ENCODE assay signal across 15 cellular contexts in genomic region chr3:119819806-119820205, GRCh38. TPM values are rescaled to one million over a fixed set of nuclear protein-coding genes. Genes with fewer than 3 reads are reported as not detected.
"Had no signal": no experiment of that assay in that cellular context is flagged by ENCODE, and none has a peak within 500 bp of the region (broad histone marks: within the 10 kb centered on the region; RNA-seq: fewer than 3 reads in every experiment).

No MANE protein-coding gene starts in this region.

- H3K4me3 ChIP-seq: ovary, uterus had no signal

- H3K9me3 Mint-ChIP-seq: activated CD4-positive, alpha-beta T cell treated with anti-CD3 and anti-CD28 coated beads, Interleukin-2, amount 10 ng/mL, durations not matched to agents 24 days and 14 days; activated naive CD4-positive, alpha-beta T cell treated with anti-CD3 and anti-CD28 coated beads for 36 hours; activated T-helper 17 cell treated with anti-CD3 and anti-CD28 coated beads, Interleukin-2, amount 50 U/mL, for 72 hours; effector memory CD8-positive, alpha-beta T cell; immature natural killer cell; WTC11 had no signal

- DNase-seq: activated CD4-positive, alpha-beta T cell treated with anti-CD3 and anti-CD28 coated beads, Interleukin-2, amount 10 ng/mL, durations not matched to agents 24 days and 14 days; activated CD8-positive, alpha-beta memory T cell treated with anti-CD3 and anti-CD28 coated beads for 24 hours; activated naive CD4-positive, alpha-beta T cell treated with anti-CD3 and anti-CD28 coated beads for 36 hours; central memory CD4-positive, alpha-beta T cell; cortex of kidney; effector memory CD8-positive, alpha-beta T cell; immature natural killer cell; ovary; stimulated activated CD4-positive, alpha-beta T cell treated with anti-CD3 and anti-CD28 coated beads, Interleukin-15, amount 100 ng/mL, for 24 hours; stimulated activated CD4-positive, alpha-beta T cell treated with anti-CD3 and anti-CD28 coated beads, Interleukin-4, amount 100 ng/mL, for 4 hours; uterus had no signal

- H3K9me3 ChIP-seq: ovary, uterus had no signal

- H3K27me3 ChIP-seq: ovary, uterus had no signal

- H3K27ac Mint-ChIP-seq: activated CD4-positive, alpha-beta T cell treated with anti-CD3 and anti-CD28 coated beads, Interleukin-2, amount 10 ng/mL, durations not matched to agents 24 days and 14 days; activated naive CD4-positive, alpha-beta T cell treated with anti-CD3 and anti-CD28 coated beads for 36 hours; activated T-helper 17 cell treated with anti-CD3 and anti-CD28 coated beads, Interleukin-2, amount 50 U/mL, for 72 hours; WTC11 had no signal

- H3K36me3 ChIP-seq: ovary, uterus had no signal

- H3K4me1 ChIP-seq: uterus had no signal

- H3K27ac ChIP-seq: ovary, uterus had no signal

- H3K36me3 Mint-ChIP-seq: WTC11 had no signal

- ATAC-seq: activated T-helper 17 cell treated with anti-CD3 and anti-CD28 coated beads, Interleukin-2, amount 50 U/mL, for 72 hours; effector memory CD8-positive, alpha-beta T cell; WTC11 had no signal

RNA-seq across cellular contexts. Expression of gene NR1I2, which starts 37.9 kb away (rescaled TPM):
- total RNA-seq: lung microvascular endothelial cell; T-helper 1 cell treated with Interleukin-12 subunit alpha and Interleukin-12 subunit beta and Interleukin-4 antibody, amounts not matched to agents 30 ng/mL and 1 ng/mL, for 36 hours had no signal
